ENCODE assay signal across 8 cellular contexts in the genomic region with DNA sequence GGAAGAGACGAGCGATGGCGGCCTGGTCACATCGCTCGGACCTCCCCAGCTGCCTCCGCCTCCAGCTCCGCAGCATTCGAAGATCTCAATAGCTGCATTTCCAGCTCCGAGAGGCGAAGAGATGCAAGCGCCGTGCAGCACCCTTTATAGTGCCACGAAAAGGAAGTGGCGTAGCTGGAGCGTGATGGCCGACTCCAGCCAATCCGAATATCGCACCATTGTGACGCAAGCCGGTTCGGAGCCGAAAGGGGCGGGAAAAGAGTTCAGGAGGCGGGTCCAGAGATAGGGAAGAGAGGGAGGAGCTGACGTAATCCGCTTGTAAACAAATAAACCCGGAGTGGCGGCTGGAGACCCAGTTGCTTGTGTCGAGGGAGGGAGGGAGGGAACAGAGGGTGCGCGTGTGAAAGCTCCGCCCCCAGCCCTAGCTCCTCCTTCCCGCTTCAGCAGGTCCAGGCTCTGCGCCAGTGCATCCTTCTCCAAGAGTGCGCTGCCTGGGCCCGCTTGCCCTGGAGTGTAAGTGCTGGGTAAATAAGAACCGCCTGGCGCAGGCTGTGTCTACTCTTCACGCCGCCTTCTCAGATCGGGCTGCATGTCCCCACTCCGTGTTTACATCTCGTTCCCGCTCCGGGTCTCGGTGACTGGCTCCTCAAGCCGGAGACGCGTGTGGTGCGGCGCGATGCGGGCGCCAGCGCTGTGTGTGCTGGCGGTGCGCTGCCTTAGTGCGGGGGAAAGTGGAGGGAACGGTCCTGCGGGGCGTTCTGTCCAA. TPM values are rescaled to one million over a fixed set of nuclear protein-coding genes. Genes with fewer than 3 reads are reported as not detected.
A peak's percentile ranks its signal among the peaks of the same experiment; 100 is the strongest.
DNase-seq lines count a peak whose midpoint lies in the region; ATAC-seq and TF ChIP-seq lines count a peak whose summit lies in the region.

A gene with protein sequence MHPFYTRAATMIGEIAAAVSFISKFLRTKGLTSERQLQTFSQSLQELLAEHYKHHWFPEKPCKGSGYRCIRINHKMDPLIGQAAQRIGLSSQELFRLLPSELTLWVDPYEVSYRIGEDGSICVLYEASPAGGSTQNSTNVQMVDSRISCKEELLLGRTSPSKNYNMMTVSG (minus strand): TSS at position 116 of the 766 bp plus-strand sequence. CDS start 311 bp downstream, outside the sequence.

- TF ChIP-seq EP300 in SK-N-SH (IDR thresholded peaks at IDR 0.05; ENCODE audit: borderline replicate concordance in 1 of 2, low read depth in 1 of 2, low read length in 1 of 2) (no peak), gastroesophageal sphincter (IDR thresholded peaks at IDR 0.05) (no peak)

- peaks cover 23 to 30% of the 10 kb centered on the region in 2 experiments for H3K36me3 ChIP-seq in SK-N-SH (replicated peaks in 1 of 2; ENCODE audit: control insufficient read depth in 1 of 2, insufficient read depth in 2 of 2, low read length in 1 of 2)
- H3K36me3 ChIP-seq in gastroesophageal sphincter = peaks cover 0 to 3% of the 10 kb centered on the region in 2 donors
- H3K36me3 ChIP-seq in neutrophil = peaks cover 26% of the 10 kb centered on the region

- peak; percentile 100 for TF ChIP-seq POLR2A in gastroesophageal sphincter (IDR thresholded peaks at IDR 0.05)

- no peaks in the 10 kb centered on the region for H3K27me3 ChIP-seq in SK-N-SH (ENCODE audit: insufficient read depth)
- no peaks in the 10 kb centered on the region for H3K27me3 ChIP-seq in gastroesophageal sphincter
- H3K27me3 ChIP-seq in neutrophil = no peaks in the 10 kb centered on the region

- H4K20me1 ChIP-seq in SK-N-SH (ENCODE audit: insufficient read depth) = peaks cover 30% of the 10 kb centered on the region

- peak within 1 kb of the TSS; percentile 92 for H2AFZ ChIP-seq in SK-N-SH (ENCODE audit: low read depth)

- H3K9ac ChIP-seq in SK-N-SH = peak within 1 kb of the TSS; percentile 96

- DNase-seq in GM04504 (ENCODE audit: low read depth) (peak; percentile 100), NCI-H1048 (lab: John Stamatoyannopoulos, UW) (peak; percentile 96), SK-N-SH (peak; percentile 94), substantia nigra (lab: John Stamatoyannopoulos, UW) (peak; percentile 84 to 100 (median 100))
- peak; percentile 97 for DNase-seq in activated naive CD4-positive, alpha-beta T cell treated with anti-CD3 and anti-CD28 coated beads, Interleukin-2, amount 50 U/mL, for 16 hours

- TF ChIP-seq RAD21 in SK-N-SH (IDR thresholded peaks at IDR 0.05; ENCODE audit: low read length) = 0 out of 2 replicates have a peak, but pooled peaks have one; percentile 24

- peaks cover 25% of the 10 kb centered on the region for H3F3A ChIP-seq in SK-N-SH (replicated peaks; ENCODE audit: insufficient read depth)

- peak within 1 kb of the TSS; percentile 91 to 97 for H3K27ac ChIP-seq in SK-N-SH (ENCODE audit: low read depth in 2 of 2, low read length in 1 of 2)
- H3K27ac ChIP-seq in gastroesophageal sphincter = peak within 1 kb of the TSS; percentile 91 to 99 (median 98)
- peak within 1 kb of the TSS; percentile 98 for H3K27ac ChIP-seq in neutrophil
- H3K27ac ChIP-seq in substantia nigra (ENCODE audit: low read depth, low read length, poor library complexity, severe bottlenecking) = peak within 1 kb of the TSS; percentile 93

- no peaks in the 10 kb centered on the region for H3K9me3 ChIP-seq in SK-N-SH
- no peaks in the 10 kb centered on the region for H3K9me3 ChIP-seq in gastroesophageal sphincter
- H3K9me3 ChIP-seq in neutrophil = no peaks in the 10 kb centered on the region

- CTCF ChIA-PET in SK-N-SH (lab: Yijun Ruan, JAX) = interaction anchor here (0.7 to 6.1 kb wide), 13 partner anchors 113 to 765 kb away, joined by 3 to 50 read pairs (median 3); no protein-coding TSS in a partner anchor

- peaks cover 6 to 10% of the 10 kb centered on the region in 2 experiments; a peak in 3 of 4 replicates for H3K4me1 ChIP-seq in SK-N-SH (ENCODE audit: control insufficient read depth in 1 of 2, insufficient read depth in 2 of 2, low read depth in 1 of 2, low read length in 1 of 2)
- H3K4me1 ChIP-seq in gastroesophageal sphincter = peaks cover 0 to 12% (median 2%) of the 10 kb centered on the region in 3 donors
- H3K4me1 ChIP-seq in neutrophil (ENCODE audit: control insufficient read depth in 1 of 2, insufficient read depth in 1 of 2, low read depth in 1 of 2, low read length in 1 of 2) = peaks cover 0 to 45% of the 10 kb centered on the region in 2 experiments

- 1% methylated on average over 37 of the region's 61 CpGs for WGBS in SK-N-SH (ENCODE audit: low lambda C conversion rate)
- WGBS in gastroesophageal sphincter (ENCODE audit: low coverage in 1 of 2), 2 donors = 0% methylated on average over 5 of the region's 61 CpGs; no CpG with 5 or more reads in 1 of the 2 donors

- ATAC-seq in HG02571 (IDR thresholded peaks at IDR 0.05; ENCODE audit: unreplicated experiment) (peak; percentile 68), gastroesophageal sphincter (peak; percentile 94)

- H3K79me2 ChIP-seq in SK-N-SH (ENCODE audit: insufficient read depth) = peaks cover 46% of the 10 kb centered on the region

- H3K4me2 ChIP-seq in SK-N-SH = peak within 1 kb of the TSS; percentile 86

- TF ChIP-seq CTCF in SK-N-SH (IDR thresholded peaks at IDR 0.05) = no peak
- TF ChIP-seq CTCF in gastroesophageal sphincter (IDR thresholded peaks at IDR 0.05) = peak in 3 of 4 experiments; percentile 18 to 36 (median 34)
- TF ChIP-seq CTCF in neutrophil (IDR thresholded peaks at IDR 0.05) = peak; percentile 58

- H3K4me3 ChIP-seq in SK-N-SH (ENCODE audit: low read depth in 2 of 2, low read length in 1 of 2) (peak within 1 kb of the TSS; percentile 89 to 98), gastroesophageal sphincter (peak within 1 kb of the TSS; percentile 83 to 91), neutrophil (ENCODE audit: low read depth in 1 of 2, low read length in 1 of 2) (peak within 1 kb of the TSS; percentile 80 to 96)

- no peaks in the 10 kb centered on the region for H3K9me2 ChIP-seq in SK-N-SH

- POLR2A ChIA-PET in SK-N-SH (lab: Yijun Ruan, JAX) = interaction anchor here (0.6 to 3.7 kb wide), 56 partner anchors 8 to 772 kb away, joined by 3 to 66 read pairs (median 4); no protein-coding TSS in a partner anchor

TF ChIP-seq in SK-N-SH, 30 proteins besides CTCF, POLR2A, EP300 and RAD21 (continues in another document):
- peak; percentile 25; the same call in 1 of the 2 replicates for TF ChIP-seq RCOR1 (IDR thresholded peaks at IDR 0.05; ENCODE audit: low read length)
- TF ChIP-seq, protein P1, sequence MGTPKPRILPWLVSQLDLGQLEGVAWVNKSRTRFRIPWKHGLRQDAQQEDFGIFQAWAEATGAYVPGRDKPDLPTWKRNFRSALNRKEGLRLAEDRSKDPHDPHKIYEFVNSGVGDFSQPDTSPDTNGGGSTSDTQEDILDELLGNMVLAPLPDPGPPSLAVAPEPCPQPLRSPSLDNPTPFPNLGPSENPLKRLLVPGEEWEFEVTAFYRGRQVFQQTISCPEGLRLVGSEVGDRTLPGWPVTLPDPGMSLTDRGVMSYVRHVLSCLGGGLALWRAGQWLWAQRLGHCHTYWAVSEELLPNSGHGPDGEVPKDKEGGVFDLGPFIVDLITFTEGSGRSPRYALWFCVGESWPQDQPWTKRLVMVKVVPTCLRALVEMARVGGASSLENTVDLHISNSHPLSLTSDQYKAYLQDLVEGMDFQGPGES (IDR thresholded peaks at IDR 0.05; ENCODE audit: low read depth, low read length) = no peak
- TF ChIP-seq FOSL2 (IDR thresholded peaks at IDR 0.05; ENCODE audit: borderline replicate concordance, low read depth) = no peak
- TF ChIP-seq SMC3 (IDR thresholded peaks at IDR 0.05; ENCODE audit: low read depth, low read length) = no peak; the same call in 1 of the 2 replicates
- no peak for TF ChIP-seq MEF2A (IDR thresholded peaks at IDR 0.05; ENCODE audit: borderline replicate concordance, low read depth)
- TF ChIP-seq TEAD4 (IDR thresholded peaks at IDR 0.05; ENCODE audit: borderline replicate concordance, insufficient read depth) = no peak
- TF ChIP-seq SIN3A (IDR thresholded peaks at IDR 0.05; ENCODE audit: borderline replicate concordance, low read depth, low read length) = peak; percentile 95; the same call in 1 of the 2 replicates
- peak; percentile 58 for TF ChIP-seq NRF1 (IDR thresholded peaks at IDR 0.05; ENCODE audit: low read depth, low read length)
- TF ChIP-seq, protein P2, sequence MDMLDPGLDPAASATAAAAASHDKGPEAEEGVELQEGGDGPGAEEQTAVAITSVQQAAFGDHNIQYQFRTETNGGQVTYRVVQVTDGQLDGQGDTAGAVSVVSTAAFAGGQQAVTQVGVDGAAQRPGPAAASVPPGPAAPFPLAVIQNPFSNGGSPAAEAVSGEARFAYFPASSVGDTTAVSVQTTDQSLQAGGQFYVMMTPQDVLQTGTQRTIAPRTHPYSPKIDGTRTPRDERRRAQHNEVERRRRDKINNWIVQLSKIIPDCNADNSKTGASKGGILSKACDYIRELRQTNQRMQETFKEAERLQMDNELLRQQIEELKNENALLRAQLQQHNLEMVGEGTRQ (IDR thresholded peaks at IDR 0.05; ENCODE audit: borderline replicate concordance, low read depth, low read length) = no peak
- TF ChIP-seq JUND (IDR thresholded peaks at IDR 0.05) = no peak; the same call in 1 of the 2 replicates
- TF ChIP-seq, protein P3, sequence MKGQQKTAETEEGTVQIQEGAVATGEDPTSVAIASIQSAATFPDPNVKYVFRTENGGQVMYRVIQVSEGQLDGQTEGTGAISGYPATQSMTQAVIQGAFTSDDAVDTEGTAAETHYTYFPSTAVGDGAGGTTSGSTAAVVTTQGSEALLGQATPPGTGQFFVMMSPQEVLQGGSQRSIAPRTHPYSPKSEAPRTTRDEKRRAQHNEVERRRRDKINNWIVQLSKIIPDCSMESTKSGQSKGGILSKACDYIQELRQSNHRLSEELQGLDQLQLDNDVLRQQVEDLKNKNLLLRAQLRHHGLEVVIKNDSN (IDR thresholded peaks at IDR 0.05; ENCODE audit: borderline replicate concordance, low read depth) = 0 out of 2 replicates have a peak, but pooled peaks have one; percentile 46
- TF ChIP-seq RFX5 (IDR thresholded peaks at IDR 0.05; ENCODE audit: low read length) = peak; percentile 93
- no peak for TF ChIP-seq RXRA (IDR thresholded peaks at IDR 0.05; ENCODE audit: borderline replicate concordance, low read depth)
- TF ChIP-seq MXI1 (IDR thresholded peaks at IDR 0.05; ENCODE audit: low read depth, low read length) = peak; percentile 49

RNA-seq across cellular contexts. Expression of the gene that starts here (rescaled TPM):
- polyA plus RNA-seq in SK-N-SH (2012; rRNA removed) = 16.2 and 28.3 TPM in 2 replicates
- polyA plus RNA-seq in SK-N-SH (2012; cell fraction: cytosol; rRNA removed) = 19.6 and 23.8 TPM in 2 replicates
- polyA plus RNA-seq in SK-N-SH (2012; cell fraction: nucleus; rRNA removed) = 15.1 and 15.2 TPM in 2 replicates
- total RNA-seq in gastroesophageal sphincter = 10 to 100 TPM; 33.7 to 46.1 (median 42.7) TPM

Comparison
In these comparisons a context has a peak if more than half of its experiments do, and no peak if none do; other contexts are left out.
1. Peak in every context shown above with its lines: DNase-seq, ATAC-seq, H3K4me3 ChIP-seq and H3K27ac ChIP-seq.